Comparison of ENCODE assay signal across 15 cellular contexts in the genomic region with DNA sequence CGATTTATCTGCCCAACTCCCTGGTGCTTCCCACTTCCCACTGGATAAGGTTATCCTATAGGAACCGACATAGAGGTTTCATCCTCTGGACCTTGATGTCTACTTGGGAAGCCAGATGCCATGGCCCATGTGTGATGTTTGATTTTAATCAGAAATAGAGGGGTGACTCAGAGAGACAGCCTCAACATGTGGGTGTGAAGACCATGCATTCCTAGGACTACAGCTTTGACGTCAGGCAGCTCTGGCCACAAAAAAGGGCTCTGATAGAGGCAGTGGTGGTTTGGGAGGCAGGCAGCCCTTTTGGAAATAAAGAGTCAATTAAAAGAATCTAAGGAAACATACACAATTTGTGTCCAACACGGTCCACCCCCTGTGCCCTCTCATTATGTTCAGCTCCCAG. TPM values are rescaled to one million over a fixed set of nuclear protein-coding genes. Genes with fewer than 3 reads are reported as not detected.
A peak's percentile ranks its signal among the peaks of the same experiment; 100 is the strongest.
DNase-seq lines count a peak whose midpoint lies in the region; ATAC-seq lines count a peak whose summit lies in the region.
"Had no signal": no experiment of that assay in that cellular context is flagged by ENCODE, and none has a peak within 500 bp of the region (broad histone marks: within the 10 kb centered on the region; RNA-seq: fewer than 3 reads in every experiment).

No MANE protein-coding gene starts in this region.

- peak overlapping the region; percentile 65 for H3K4me3 Mint-ChIP-seq in activated T-helper 17 cell treated with anti-CD3 and anti-CD28 coated beads, Interleukin-2, amount 50 U/mL, for 72 hours
- H3K4me3 Mint-ChIP-seq: activated B cell treated with CpG ODN at 0.5 μM for 24 hours, endodermal cell had no signal

- peaks cover 4% of the 10 kb centered on the region for H3K36me3 Mint-ChIP-seq in activated T-helper 17 cell treated with anti-CD3 and anti-CD28 coated beads, Interleukin-2, amount 50 U/mL, for 72 hours (ENCODE audit: low read depth)

- H3K27ac Mint-ChIP-seq in activated T-helper 17 cell treated with anti-CD3 and anti-CD28 coated beads, Interleukin-2, amount 50 U/mL, for 72 hours = peak overlapping the region; percentile 63
- H3K27ac Mint-ChIP-seq: activated B cell treated with CpG ODN at 0.5 μM for 24 hours, endodermal cell had no signal

- peak; percentile 83 for ATAC-seq in activated T-helper 17 cell treated with anti-CD3 and anti-CD28 coated beads, Interleukin-2, amount 50 U/mL, for 72 hours (replicated peaks)
- no peak for ATAC-seq in HG03457 (IDR thresholded peaks at IDR 0.05; ENCODE audit: unreplicated experiment)

- no peaks in the 10 kb centered on the region for H3K9me3 Mint-ChIP-seq in activated T-helper 17 cell treated with anti-CD3 and anti-CD28 coated beads, Interleukin-2, amount 50 U/mL, for 72 hours
- H3K9me3 Mint-ChIP-seq: activated B cell treated with CpG ODN at 0.5 μM for 24 hours, endodermal cell had no signal

- no peaks in the 10 kb centered on the region for H3K27me3 Mint-ChIP-seq in activated T-helper 17 cell treated with anti-CD3 and anti-CD28 coated beads, Interleukin-2, amount 50 U/mL, for 72 hours

- H3K4me1 Mint-ChIP-seq in activated T-helper 17 cell treated with anti-CD3 and anti-CD28 coated beads, Interleukin-2, amount 50 U/mL, for 72 hours = peaks cover 24% of the 10 kb centered on the region

- peak; percentile 64 for DNase-seq in AG08395 (ENCODE audit: low spot score)
- peak; percentile 61 for DNase-seq in ELR (ENCODE audit: low read depth)
- DNase-seq in hepatic stellate cell (ENCODE audit: low spot score) = peak; percentile 55
- no peak for DNase-seq in NCI-H2107 (lab: John Stamatoyannopoulos, UW)
- no peak for DNase-seq in NCI-H128 (lab: John Stamatoyannopoulos, UW; ENCODE audit: unreplicated experiment)
- DNase-seq in pons (ENCODE audit: low spot score) = no peak
- DNase-seq: activated B cell treated with CpG ODN at 0.5 μM for 24 hours, endodermal cell, hypothalamus, NCI-H146, NCI-H82 had no signal

RNA-seq across cellular contexts. Expression of a gene that starts 5.2 kb away (rescaled TPM):
- total RNA-seq in activated T-helper 17 cell treated with anti-CD3 and anti-CD28 coated beads, Interleukin-2, amount 50 U/mL, for 72 hours = 100 to 1,000 TPM; 173 to 257 TPM
- total RNA-seq: SJSA1 had no signal

RNA-seq across cellular contexts. Expression of a gene that starts 37.1 kb away (rescaled TPM):
- total RNA-seq in activated T-helper 17 cell treated with anti-CD3 and anti-CD28 coated beads, Interleukin-2, amount 50 U/mL, for 72 hours = under 1 TPM; 0.04 to 0.66 TPM
- total RNA-seq: activated B cell treated with CpG ODN at 0.5 μM for 24 hours, lung, SJSA1 had no signal

RNA-seq across cellular contexts. Expression of a gene that starts 38.9 kb away (rescaled TPM):
- 10 to 100 TPM in 1 of 2 donors, 1 to 10 TPM in 1; 2.5 to 13.3 TPM for total RNA-seq in activated T-helper 17 cell treated with anti-CD3 and anti-CD28 coated beads, Interleukin-2, amount 50 U/mL, for 72 hours
- total RNA-seq: SJSA1 had no signal

RNA-seq across cellular contexts. Expression of a gene that starts 54.5 kb away (rescaled TPM):
- 10 to 100 TPM; 54.0 to 76.7 TPM for total RNA-seq in activated T-helper 17 cell treated with anti-CD3 and anti-CD28 coated beads, Interleukin-2, amount 50 U/mL, for 72 hours

Comparison
In these comparisons a context has a peak if more than half of its experiments do, and no peak if none do; other contexts are left out.
1. DNase-seq: peak in AG08395 (single experiment), ELR (single experiment) and hepatic stellate cell (single experiment); none in NCI-H2107 (single experiment), NCI-H128 (single experiment) and pons (single experiment).